ENCODE assay signal across 8 cellular contexts in the genomic region with DNA sequence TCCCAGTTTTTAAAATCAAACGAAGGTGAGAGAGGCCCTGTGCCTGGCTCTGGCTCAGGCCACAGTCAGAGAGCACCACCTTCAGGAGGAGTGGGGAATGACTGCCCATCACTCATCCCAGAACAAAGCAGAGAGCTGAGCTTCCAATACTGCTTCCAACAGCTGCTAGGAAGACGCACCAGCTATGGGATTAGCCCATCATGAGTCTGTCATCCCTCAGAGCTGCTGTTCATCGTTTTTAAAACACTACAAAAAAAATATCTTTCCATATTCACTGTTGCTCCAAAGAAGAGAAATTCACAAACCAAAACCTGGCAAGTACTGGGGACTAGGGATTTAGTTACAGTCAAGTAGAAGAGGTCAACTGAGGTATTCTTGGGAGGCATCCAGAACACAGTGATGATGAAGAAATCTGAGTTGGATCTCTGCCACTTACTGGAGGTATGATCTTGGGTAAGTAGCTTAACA.
DNase-seq lines count a peak whose midpoint lies in the region; ATAC-seq, FAIRE-seq and TF ChIP-seq lines count a peak whose summit lies in the region.

No MANE protein-coding gene starts in this region.

- CTCF ChIA-PET in naive thymus-derived CD4-positive, alpha-beta T cell (lab: Charles Lee) = interaction anchor here (0.7 kb wide), 1 partner anchor 100 kb away, joined by 3 read pairs; no protein-coding TSS in a partner anchor

- no peak for FAIRE-seq in urothelium cell line (lab: Jason Lieb, UNC)

- peak; percentile 100 for TF ChIP-seq CTCF in fibroblast of mammary gland (conservative IDR thresholded peaks at IDR 0.05; ENCODE audit: control insufficient read depth, insufficient read depth, low read depth, low read length)

- no peak overlapping the region for H3K27ac ChIP-seq in naive thymus-derived CD4-positive, alpha-beta T cell (ENCODE audit: low read depth, low read length)

- POLR2A ChIA-PET in naive thymus-derived CD4-positive, alpha-beta T cell (lab: Charles Lee) = no interaction called here

- in situ Hi-C loops in G401 (cut with HindIII; ENCODE audit: low sequenced_read_pairs) = no loop called here

- peak; percentile 70 for ATAC-seq in naive thymus-derived CD4-positive, alpha-beta T cell

- H3K9me3 Mint-ChIP-seq in naive thymus-derived CD4-positive, alpha-beta T cell = no peaks in the 10 kb centered on the region

- intact Hi-C loops in naive thymus-derived CD4-positive, alpha-beta T cell (cut with micrococcal nuclease) = loop anchor here in 1 of 2 donors (2.0 kb wide), 1 partner anchor 509 kb away; no protein-coding TSS in a partner anchor

- no peaks in the 10 kb centered on the region for H3K27me3 ChIP-seq in naive thymus-derived CD4-positive, alpha-beta T cell (ENCODE audit: control insufficient read depth in 2 of 2, insufficient read depth in 2 of 2, low read length in 2 of 2)

- no peak overlapping the region for H3K4me3 Mint-ChIP-seq in naive thymus-derived CD4-positive, alpha-beta T cell

- H3K27me3 Mint-ChIP-seq in naive thymus-derived CD4-positive, alpha-beta T cell = no peaks in the 10 kb centered on the region

- peak; percentile 68 for DNase-seq in G401 (ENCODE audit: low spot score)
- peak; percentile 42 for DNase-seq in H4 (ENCODE audit: low spot score)
- DNase-seq in NCI-H2029 (lab: John Stamatoyannopoulos, UW) = peak; percentile 62
- peak; percentile 29 to 43 for DNase-seq in activated CD4-positive, alpha-beta T cell treated with anti-CD3 and anti-CD28 coated beads, Interleukin-2, amount 50 U/mL, for 48 hours
- DNase-seq in fibroblast of mammary gland (ENCODE audit: low read depth) = peak; percentile 93
- DNase-seq in naive thymus-derived CD4-positive, alpha-beta T cell = peak in 3 of 9 donors; percentile 2 to 46 (median 14)
- peak; percentile 57 for DNase-seq in urothelium cell line (ENCODE audit: low spot score)
- no peak for DNase-seq in activated gamma-delta T cell treated with Interleukin-2 at 50 U/mL for 16 hours

- H3K36me3 Mint-ChIP-seq in naive thymus-derived CD4-positive, alpha-beta T cell = peaks cover 7 to 59% (median 31%) of the 10 kb centered on the region in 5 donors

- peaks cover 0 to 60% (median 11%) of the 10 kb centered on the region in 3 experiments for H3K36me3 ChIP-seq in naive thymus-derived CD4-positive, alpha-beta T cell (ENCODE audit: control insufficient read depth in 2 of 3, insufficient read depth in 3 of 3, low read length in 3 of 3)

- H3K4me1 Mint-ChIP-seq in naive thymus-derived CD4-positive, alpha-beta T cell = peaks cover 0 to 10% (median 0%) of the 10 kb centered on the region in 7 donors

- no peak overlapping the region for H3K4me3 ChIP-seq in fibroblast of mammary gland (ENCODE audit: control insufficient read depth, low read depth, low read length)
- H3K4me3 ChIP-seq in naive thymus-derived CD4-positive, alpha-beta T cell (ENCODE audit: low read length) = no peak overlapping the region

- H3K27ac Mint-ChIP-seq in naive thymus-derived CD4-positive, alpha-beta T cell = peak overlapping the region in 1 of 9 donors; percentile 19

- no peaks in the 10 kb centered on the region for H3K9me3 ChIP-seq in naive thymus-derived CD4-positive, alpha-beta T cell (ENCODE audit: control insufficient read depth in 2 of 3, low read length in 3 of 3)

- H3K4me1 ChIP-seq in naive thymus-derived CD4-positive, alpha-beta T cell (ENCODE audit: control insufficient read depth in 2 of 2, insufficient read depth in 2 of 2, low read length in 2 of 2) = no peaks in the 10 kb centered on the region
